ENCODE assay signal across 1 cellular context in the genomic region with DNA sequence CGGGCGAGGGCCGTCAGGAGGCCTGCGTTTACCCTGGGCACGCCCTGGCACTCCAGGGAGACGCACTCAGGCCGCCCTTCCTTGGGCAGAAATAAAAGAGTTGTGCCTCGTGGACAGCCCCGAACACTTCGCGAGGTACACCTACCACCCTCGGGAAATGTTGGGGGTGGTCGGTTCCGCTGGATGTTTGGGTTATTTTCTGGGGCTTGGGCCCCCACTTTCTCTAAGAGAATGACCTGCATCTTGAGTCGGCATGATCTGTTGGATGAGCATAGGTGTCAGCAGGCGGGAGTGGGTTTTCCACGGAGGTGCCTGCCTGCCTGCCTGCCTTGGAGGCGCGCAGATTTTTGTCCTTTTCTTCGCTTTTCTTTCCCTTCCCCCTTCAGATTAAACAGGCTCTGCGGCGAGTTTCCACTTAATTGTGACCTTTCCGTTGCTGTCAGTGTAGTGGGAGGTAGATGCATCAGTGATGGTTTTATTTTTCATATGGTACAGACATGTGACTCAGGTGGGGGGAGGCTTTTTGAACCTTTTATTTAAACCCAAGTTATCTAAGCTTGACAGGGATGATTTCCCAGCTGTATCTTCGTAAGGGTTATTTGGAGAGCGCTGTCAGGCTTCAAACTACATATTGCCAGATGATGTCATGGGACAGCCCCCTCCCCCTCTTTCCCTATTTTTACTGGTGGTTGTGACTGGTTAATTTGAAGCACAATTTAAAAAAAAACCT.
TF ChIP-seq lines count a peak whose summit lies in the region.

No MANE protein-coding gene starts in this region.

TF ChIP-seq in HepG2, 621 proteins besides CTCF, POLR2A, EP300 and RAD21 (continued from another document and continues in another):
- TF ChIP-seq, protein P1, sequence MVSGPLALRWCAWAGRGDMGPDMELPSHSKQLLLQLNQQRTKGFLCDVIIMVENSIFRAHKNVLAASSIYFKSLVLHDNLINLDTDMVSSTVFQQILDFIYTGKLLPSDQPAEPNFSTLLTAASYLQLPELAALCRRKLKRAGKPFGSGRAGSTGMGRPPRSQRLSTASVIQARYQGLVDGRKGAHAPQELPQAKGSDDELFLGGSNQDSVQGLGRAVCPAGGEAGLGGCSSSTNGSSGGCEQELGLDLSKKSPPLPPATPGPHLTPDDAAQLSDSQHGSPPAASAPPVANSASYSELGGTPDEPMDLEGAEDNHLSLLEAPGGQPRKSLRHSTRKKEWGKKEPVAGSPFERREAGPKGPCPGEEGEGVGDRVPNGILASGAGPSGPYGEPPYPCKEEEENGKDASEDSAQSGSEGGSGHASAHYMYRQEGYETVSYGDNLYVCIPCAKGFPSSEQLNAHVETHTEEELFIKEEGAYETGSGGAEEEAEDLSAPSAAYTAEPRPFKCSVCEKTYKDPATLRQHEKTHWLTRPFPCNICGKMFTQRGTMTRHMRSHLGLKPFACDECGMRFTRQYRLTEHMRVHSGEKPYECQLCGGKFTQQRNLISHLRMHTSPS (CRISPR knock-in tag; IDR thresholded peaks at IDR 0.05; ENCODE audit: low read depth), result no peak
- TF ChIP-seq, protein P2, sequence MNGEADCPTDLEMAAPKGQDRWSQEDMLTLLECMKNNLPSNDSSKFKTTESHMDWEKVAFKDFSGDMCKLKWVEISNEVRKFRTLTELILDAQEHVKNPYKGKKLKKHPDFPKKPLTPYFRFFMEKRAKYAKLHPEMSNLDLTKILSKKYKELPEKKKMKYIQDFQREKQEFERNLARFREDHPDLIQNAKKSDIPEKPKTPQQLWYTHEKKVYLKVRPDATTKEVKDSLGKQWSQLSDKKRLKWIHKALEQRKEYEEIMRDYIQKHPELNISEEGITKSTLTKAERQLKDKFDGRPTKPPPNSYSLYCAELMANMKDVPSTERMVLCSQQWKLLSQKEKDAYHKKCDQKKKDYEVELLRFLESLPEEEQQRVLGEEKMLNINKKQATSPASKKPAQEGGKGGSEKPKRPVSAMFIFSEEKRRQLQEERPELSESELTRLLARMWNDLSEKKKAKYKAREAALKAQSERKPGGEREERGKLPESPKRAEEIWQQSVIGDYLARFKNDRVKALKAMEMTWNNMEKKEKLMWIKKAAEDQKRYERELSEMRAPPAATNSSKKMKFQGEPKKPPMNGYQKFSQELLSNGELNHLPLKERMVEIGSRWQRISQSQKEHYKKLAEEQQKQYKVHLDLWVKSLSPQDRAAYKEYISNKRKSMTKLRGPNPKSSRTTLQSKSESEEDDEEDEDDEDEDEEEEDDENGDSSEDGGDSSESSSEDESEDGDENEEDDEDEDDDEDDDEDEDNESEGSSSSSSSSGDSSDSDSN (CRISPR knock-in tag; IDR thresholded peaks at IDR 0.05), result no peak
- no peak for TF ChIP-seq GPN1 (CRISPR knock-in tag; IDR thresholded peaks at IDR 0.05; ENCODE audit: borderline replicate concordance)
- no peak for TF ChIP-seq KDM2A (CRISPR knock-in tag; IDR thresholded peaks at IDR 0.05; ENCODE audit: borderline replicate concordance, low read depth)
- TF ChIP-seq, protein P3, sequence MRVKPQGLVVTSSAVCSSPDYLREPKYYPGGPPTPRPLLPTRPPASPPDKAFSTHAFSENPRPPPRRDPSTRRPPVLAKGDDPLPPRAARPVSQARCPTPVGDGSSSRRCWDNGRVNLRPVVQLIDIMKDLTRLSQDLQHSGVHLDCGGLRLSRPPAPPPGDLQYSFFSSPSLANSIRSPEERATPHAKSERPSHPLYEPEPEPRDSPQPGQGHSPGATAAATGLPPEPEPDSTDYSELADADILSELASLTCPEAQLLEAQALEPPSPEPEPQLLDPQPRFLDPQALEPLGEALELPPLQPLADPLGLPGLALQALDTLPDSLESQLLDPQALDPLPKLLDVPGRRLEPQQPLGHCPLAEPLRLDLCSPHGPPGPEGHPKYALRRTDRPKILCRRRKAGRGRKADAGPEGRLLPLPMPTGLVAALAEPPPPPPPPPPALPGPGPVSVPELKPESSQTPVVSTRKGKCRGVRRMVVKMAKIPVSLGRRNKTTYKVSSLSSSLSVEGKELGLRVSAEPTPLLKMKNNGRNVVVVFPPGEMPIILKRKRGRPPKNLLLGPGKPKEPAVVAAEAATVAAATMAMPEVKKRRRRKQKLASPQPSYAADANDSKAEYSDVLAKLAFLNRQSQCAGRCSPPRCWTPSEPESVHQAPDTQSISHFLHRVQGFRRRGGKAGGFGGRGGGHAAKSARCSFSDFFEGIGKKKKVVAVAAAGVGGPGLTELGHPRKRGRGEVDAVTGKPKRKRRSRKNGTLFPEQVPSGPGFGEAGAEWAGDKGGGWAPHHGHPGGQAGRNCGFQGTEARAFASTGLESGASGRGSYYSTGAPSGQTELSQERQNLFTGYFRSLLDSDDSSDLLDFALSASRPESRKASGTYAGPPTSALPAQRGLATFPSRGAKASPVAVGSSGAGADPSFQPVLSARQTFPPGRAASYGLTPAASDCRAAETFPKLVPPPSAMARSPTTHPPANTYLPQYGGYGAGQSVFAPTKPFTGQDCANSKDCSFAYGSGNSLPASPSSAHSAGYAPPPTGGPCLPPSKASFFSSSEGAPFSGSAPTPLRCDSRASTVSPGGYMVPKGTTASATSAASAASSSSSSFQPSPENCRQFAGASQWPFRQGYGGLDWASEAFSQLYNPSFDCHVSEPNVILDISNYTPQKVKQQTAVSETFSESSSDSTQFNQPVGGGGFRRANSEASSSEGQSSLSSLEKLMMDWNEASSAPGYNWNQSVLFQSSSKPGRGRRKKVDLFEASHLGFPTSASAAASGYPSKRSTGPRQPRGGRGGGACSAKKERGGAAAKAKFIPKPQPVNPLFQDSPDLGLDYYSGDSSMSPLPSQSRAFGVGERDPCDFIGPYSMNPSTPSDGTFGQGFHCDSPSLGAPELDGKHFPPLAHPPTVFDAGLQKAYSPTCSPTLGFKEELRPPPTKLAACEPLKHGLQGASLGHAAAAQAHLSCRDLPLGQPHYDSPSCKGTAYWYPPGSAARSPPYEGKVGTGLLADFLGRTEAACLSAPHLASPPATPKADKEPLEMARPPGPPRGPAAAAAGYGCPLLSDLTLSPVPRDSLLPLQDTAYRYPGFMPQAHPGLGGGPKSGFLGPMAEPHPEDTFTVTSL (CRISPR knock-in tag; IDR thresholded peaks at IDR 0.05; ENCODE audit: borderline replicate concordance), result no peak
- no peak for TF ChIP-seq ZNF335 (CRISPR knock-in tag; IDR thresholded peaks at IDR 0.05)
- no peak for TF ChIP-seq ZNF333 (CRISPR knock-in tag; IDR thresholded peaks at IDR 0.05; ENCODE audit: borderline replicate concordance)
- TF ChIP-seq, protein P4, sequence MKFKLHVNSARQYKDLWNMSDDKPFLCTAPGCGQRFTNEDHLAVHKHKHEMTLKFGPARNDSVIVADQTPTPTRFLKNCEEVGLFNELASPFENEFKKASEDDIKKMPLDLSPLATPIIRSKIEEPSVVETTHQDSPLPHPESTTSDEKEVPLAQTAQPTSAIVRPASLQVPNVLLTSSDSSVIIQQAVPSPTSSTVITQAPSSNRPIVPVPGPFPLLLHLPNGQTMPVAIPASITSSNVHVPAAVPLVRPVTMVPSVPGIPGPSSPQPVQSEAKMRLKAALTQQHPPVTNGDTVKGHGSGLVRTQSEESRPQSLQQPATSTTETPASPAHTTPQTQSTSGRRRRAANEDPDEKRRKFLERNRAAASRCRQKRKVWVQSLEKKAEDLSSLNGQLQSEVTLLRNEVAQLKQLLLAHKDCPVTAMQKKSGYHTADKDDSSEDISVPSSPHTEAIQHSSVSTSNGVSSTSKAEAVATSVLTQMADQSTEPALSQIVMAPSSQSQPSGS (CRISPR knock-in tag; IDR thresholded peaks at IDR 0.05), result no peak
- TF ChIP-seq MXI1 (IDR thresholded peaks at IDR 0.05; ENCODE audit: borderline replicate concordance, low read depth, low read length), result no peak
- TF ChIP-seq, protein P5, sequence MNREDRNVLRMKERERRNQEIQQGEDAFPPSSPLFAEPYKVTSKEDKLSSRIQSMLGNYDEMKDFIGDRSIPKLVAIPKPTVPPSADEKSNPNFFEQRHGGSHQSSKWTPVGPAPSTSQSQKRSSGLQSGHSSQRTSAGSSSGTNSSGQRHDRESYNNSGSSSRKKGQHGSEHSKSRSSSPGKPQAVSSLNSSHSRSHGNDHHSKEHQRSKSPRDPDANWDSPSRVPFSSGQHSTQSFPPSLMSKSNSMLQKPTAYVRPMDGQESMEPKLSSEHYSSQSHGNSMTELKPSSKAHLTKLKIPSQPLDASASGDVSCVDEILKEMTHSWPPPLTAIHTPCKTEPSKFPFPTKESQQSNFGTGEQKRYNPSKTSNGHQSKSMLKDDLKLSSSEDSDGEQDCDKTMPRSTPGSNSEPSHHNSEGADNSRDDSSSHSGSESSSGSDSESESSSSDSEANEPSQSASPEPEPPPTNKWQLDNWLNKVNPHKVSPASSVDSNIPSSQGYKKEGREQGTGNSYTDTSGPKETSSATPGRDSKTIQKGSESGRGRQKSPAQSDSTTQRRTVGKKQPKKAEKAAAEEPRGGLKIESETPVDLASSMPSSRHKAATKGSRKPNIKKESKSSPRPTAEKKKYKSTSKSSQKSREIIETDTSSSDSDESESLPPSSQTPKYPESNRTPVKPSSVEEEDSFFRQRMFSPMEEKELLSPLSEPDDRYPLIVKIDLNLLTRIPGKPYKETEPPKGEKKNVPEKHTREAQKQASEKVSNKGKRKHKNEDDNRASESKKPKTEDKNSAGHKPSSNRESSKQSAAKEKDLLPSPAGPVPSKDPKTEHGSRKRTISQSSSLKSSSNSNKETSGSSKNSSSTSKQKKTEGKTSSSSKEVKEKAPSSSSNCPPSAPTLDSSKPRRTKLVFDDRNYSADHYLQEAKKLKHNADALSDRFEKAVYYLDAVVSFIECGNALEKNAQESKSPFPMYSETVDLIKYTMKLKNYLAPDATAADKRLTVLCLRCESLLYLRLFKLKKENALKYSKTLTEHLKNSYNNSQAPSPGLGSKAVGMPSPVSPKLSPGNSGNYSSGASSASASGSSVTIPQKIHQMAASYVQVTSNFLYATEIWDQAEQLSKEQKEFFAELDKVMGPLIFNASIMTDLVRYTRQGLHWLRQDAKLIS (CRISPR knock-in tag; IDR thresholded peaks at IDR 0.05), result no peak
- TF ChIP-seq CEBPB (IDR thresholded peaks at IDR 0.05; ENCODE audit: borderline replicate concordance, low read depth, low read length), result no peak
- 0 out of 2 replicates have a peak, but pooled peaks have one; percentile 38 for TF ChIP-seq ZNF816 (CRISPR knock-in tag; IDR thresholded peaks at IDR 0.05; ENCODE audit: borderline replicate concordance)
- no peak for TF ChIP-seq NFYC (CRISPR knock-in tag; IDR thresholded peaks at IDR 0.05)
- TF ChIP-seq KLF16 (CRISPR knock-in tag; IDR thresholded peaks at IDR 0.05), result peak in 1 of 2 experiments; percentile 49; a peak in 1 of 4 replicates
- TF ChIP-seq YY1 (IDR thresholded peaks at IDR 0.05; ENCODE audit: insufficient read depth, insufficient replicate concordance, low read depth, low read length), result no peak
- TF ChIP-seq ZFY (CRISPR knock-in tag; IDR thresholded peaks at IDR 0.05), result no peak
- no peak for TF ChIP-seq ZNF230 (CRISPR knock-in tag; IDR thresholded peaks at IDR 0.05)
- TF ChIP-seq NR2C2 (CRISPR knock-in tag; IDR thresholded peaks at IDR 0.05; ENCODE audit: borderline replicate concordance), result no peak
- no peak for TF ChIP-seq BRCA1 (CRISPR knock-in tag; IDR thresholded peaks at IDR 0.05)
- TF ChIP-seq HNF4G (IDR thresholded peaks at IDR 0.05; ENCODE audit: borderline replicate concordance, low read depth, low read length), result 0 out of 2 replicates have a peak, but pooled peaks have one; percentile 1
- no peak for TF ChIP-seq HNF4G (CRISPR knock-in tag; IDR thresholded peaks at IDR 0.05; ENCODE audit: borderline replicate concordance, low read depth)
- TF ChIP-seq, protein P6, sequence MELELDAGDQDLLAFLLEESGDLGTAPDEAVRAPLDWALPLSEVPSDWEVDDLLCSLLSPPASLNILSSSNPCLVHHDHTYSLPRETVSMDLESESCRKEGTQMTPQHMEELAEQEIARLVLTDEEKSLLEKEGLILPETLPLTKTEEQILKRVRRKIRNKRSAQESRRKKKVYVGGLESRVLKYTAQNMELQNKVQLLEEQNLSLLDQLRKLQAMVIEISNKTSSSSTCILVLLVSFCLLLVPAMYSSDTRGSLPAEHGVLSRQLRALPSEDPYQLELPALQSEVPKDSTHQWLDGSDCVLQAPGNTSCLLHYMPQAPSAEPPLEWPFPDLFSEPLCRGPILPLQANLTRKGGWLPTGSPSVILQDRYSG (CRISPR knock-in tag; IDR thresholded peaks at IDR 0.05), result no peak; the same call in 1 of the 2 replicates
- TF ChIP-seq ZKSCAN1 (IDR thresholded peaks at IDR 0.05; ENCODE audit: low read length), result no peak
- peak; percentile 10 for TF ChIP-seq RBM39 (IDR thresholded peaks at IDR 0.05; ENCODE audit: low read depth, low read length, poor library complexity, severe bottlenecking)
- no peak for TF ChIP-seq FOXO4 (CRISPR knock-in tag; conservative IDR thresholded peaks at IDR 0.05)
- TF ChIP-seq TEAD2 (CRISPR knock-in tag; IDR thresholded peaks at IDR 0.05), result no peak
- TF ChIP-seq, protein P7, sequence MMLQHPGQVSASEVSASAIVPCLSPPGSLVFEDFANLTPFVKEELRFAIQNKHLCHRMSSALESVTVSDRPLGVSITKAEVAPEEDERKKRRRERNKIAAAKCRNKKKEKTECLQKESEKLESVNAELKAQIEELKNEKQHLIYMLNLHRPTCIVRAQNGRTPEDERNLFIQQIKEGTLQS (CRISPR knock-in tag; IDR thresholded peaks at IDR 0.05), result no peak
- TF ChIP-seq ZNF607 (CRISPR knock-in tag; IDR thresholded peaks at IDR 0.05; ENCODE audit: borderline replicate concordance), result no peak
- no peak for TF ChIP-seq ZNF460 (CRISPR knock-in tag; IDR thresholded peaks at IDR 0.05; ENCODE audit: borderline replicate concordance)
- no peak for TF ChIP-seq ZNF317 (CRISPR knock-in tag; IDR thresholded peaks at IDR 0.05)
- no peak for TF ChIP-seq ZNF878 (CRISPR knock-in tag; IDR thresholded peaks at IDR 0.05)
- TF ChIP-seq ZNF337 (CRISPR knock-in tag; IDR thresholded peaks at IDR 0.05; ENCODE audit: borderline replicate concordance, low read depth), result no peak
- TF ChIP-seq NR1H2 (CRISPR knock-in tag; IDR thresholded peaks at IDR 0.05; ENCODE audit: borderline replicate concordance, low read depth), result no peak
- 0 out of 2 replicates have a peak, but pooled peaks have one; percentile 36 for TF ChIP-seq TGIF2 (CRISPR knock-in tag; IDR thresholded peaks at IDR 0.05)
- TF ChIP-seq ZBTB1 (CRISPR knock-in tag; IDR thresholded peaks at IDR 0.05; ENCODE audit: borderline replicate concordance), result no peak
- TF ChIP-seq, protein P8, sequence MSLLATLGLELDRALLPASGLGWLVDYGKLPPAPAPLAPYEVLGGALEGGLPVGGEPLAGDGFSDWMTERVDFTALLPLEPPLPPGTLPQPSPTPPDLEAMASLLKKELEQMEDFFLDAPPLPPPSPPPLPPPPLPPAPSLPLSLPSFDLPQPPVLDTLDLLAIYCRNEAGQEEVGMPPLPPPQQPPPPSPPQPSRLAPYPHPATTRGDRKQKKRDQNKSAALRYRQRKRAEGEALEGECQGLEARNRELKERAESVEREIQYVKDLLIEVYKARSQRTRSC (CRISPR knock-in tag; IDR thresholded peaks at IDR 0.05; ENCODE audit: low read depth), result no peak
- TF ChIP-seq PHF21A (CRISPR knock-in tag; IDR thresholded peaks at IDR 0.05), result no peak
- TF ChIP-seq ZFP1 (CRISPR knock-in tag; IDR thresholded peaks at IDR 0.05), result no peak
- no peak for TF ChIP-seq HNRNPUL1 (IDR thresholded peaks at IDR 0.05; ENCODE audit: low read depth, low read length)
- TF ChIP-seq ZNF430 (CRISPR knock-in tag; IDR thresholded peaks at IDR 0.05), result no peak
- no peak for TF ChIP-seq ZNF20 (CRISPR knock-in tag; IDR thresholded peaks at IDR 0.05)
- no peak for TF ChIP-seq ZNF136 (CRISPR knock-in tag; IDR thresholded peaks at IDR 0.05; ENCODE audit: low read depth)
